ENCODE assay signal across 8 cellular contexts in genomic region chr17:46193626-46194392, GRCh38. TPM values are rescaled to one million over a fixed set of nuclear protein-coding genes. Genes with fewer than 3 reads are reported as not detected.
DNase-seq lines count a peak whose midpoint lies in the region; TF ChIP-seq lines count a peak whose summit lies in the region.

No MANE protein-coding gene starts in this region.

- peaks cover 31% of the 10 kb centered on the region for H3K36me3 Mint-ChIP-seq in stimulated activated naive CD8-positive, alpha-beta T cell treated with anti-CD3 and anti-CD28 coated beads, Interleukin-15, Interleukin-2, amounts not matched to agents 100 ng/mL and 50 ng/mL, for 24 hours (ENCODE audit: low read depth)

- H3K4me1 ChIP-seq in Loucy (ENCODE audit: insufficient read depth, low read length, poor library complexity, severe bottlenecking): peaks cover 57% of the 10 kb centered on the region

- TF ChIP-seq CTCF in Loucy (conservative IDR thresholded peaks at IDR 0.05; ENCODE audit: low read length) (no peak; the same call in 1 of the 2 replicates), fibroblast of villous mesenchyme (IDR thresholded peaks at IDR 0.05; ENCODE audit: insufficient read depth, low read depth, low read length) (no peak), neural cell (IDR thresholded peaks at IDR 0.05; ENCODE audit: poor library complexity, severe bottlenecking) (peak; percentile 76)

- H3K9me3 Mint-ChIP-seq in stimulated activated naive CD8-positive, alpha-beta T cell treated with anti-CD3 and anti-CD28 coated beads, Interleukin-15, Interleukin-2, amounts not matched to agents 100 ng/mL and 50 ng/mL, for 24 hours: no peaks in the 10 kb centered on the region

- peaks cover 67% of the 10 kb centered on the region for H3K4me1 Mint-ChIP-seq in stimulated activated naive CD8-positive, alpha-beta T cell treated with anti-CD3 and anti-CD28 coated beads, Interleukin-15, Interleukin-2, amounts not matched to agents 100 ng/mL and 50 ng/mL, for 24 hours (ENCODE audit: low read depth)

- DNase-seq in ELR (ENCODE audit: low read depth) (peak; percentile 100), H7 (peak; percentile 98), fibroblast of villous mesenchyme (ENCODE audit: low read depth) (peak; percentile 98)
- peak; percentile 98 for DNase-seq in activated effector memory CD4-positive, alpha-beta T cell treated with anti-CD3 and anti-CD28 coated beads, Interleukin-2, amount 50 U/mL, for 16 hours

- H3K4me3 ChIP-seq in H7 (ENCODE audit: insufficient read depth, low read depth, low read length) (peak overlapping the region; percentile 82), Loucy (ENCODE audit: low read length, poor library complexity, severe bottlenecking) (peak overlapping the region; percentile 75), fibroblast of villous mesenchyme (ENCODE audit: low read depth, low read length) (peak overlapping the region; percentile 81), neural cell (ENCODE audit: low read length) (peak overlapping the region; percentile 67)

- H3F3A ChIP-seq in Loucy (ENCODE audit: low read depth): peaks cover 10% of the 10 kb centered on the region; the same call in 1 of the 2 replicates
- peaks cover 23% of the 10 kb centered on the region for H3F3A ChIP-seq in neural cell (ENCODE audit: insufficient read depth, low read length, poor library complexity, severe bottlenecking)

- H3K9me3 ChIP-seq in Loucy (ENCODE audit: insufficient read depth, low read depth, low read length): no peaks in the 10 kb centered on the region
- H3K9me3 ChIP-seq in neural cell (ENCODE audit: low read length): no peaks in the 10 kb centered on the region

- H3K27ac ChIP-seq in neural cell (ENCODE audit: low read length): peak overlapping the region; percentile 95

- H3K27me3 Mint-ChIP-seq in stimulated activated naive CD8-positive, alpha-beta T cell treated with anti-CD3 and anti-CD28 coated beads, Interleukin-15, Interleukin-2, amounts not matched to agents 100 ng/mL and 50 ng/mL, for 24 hours: no peaks in the 10 kb centered on the region

- peak; percentile 90 for TF ChIP-seq POLR2A in Raji (IDR thresholded peaks at IDR 0.05; ENCODE audit: insufficient read depth, low read depth, low read length)

- peak overlapping the region; percentile 82 for H3K4me3 Mint-ChIP-seq in stimulated activated naive CD8-positive, alpha-beta T cell treated with anti-CD3 and anti-CD28 coated beads, Interleukin-15, Interleukin-2, amounts not matched to agents 100 ng/mL and 50 ng/mL, for 24 hours

- no peaks in the 10 kb centered on the region for H3K9me2 ChIP-seq in Loucy (replicated peaks; ENCODE audit: low read depth, low read length)
- no peaks in the 10 kb centered on the region for H3K9me2 ChIP-seq in neural cell (ENCODE audit: insufficient read depth, low read length)

- peak; percentile 61 for TF ChIP-seq EP300 in neural cell (conservative IDR thresholded peaks at IDR 0.05; ENCODE audit: poor library complexity, severe bottlenecking)

- H3K27me3 ChIP-seq in H7 (ENCODE audit: control insufficient read depth, insufficient read depth, low read length) (no peaks in the 10 kb centered on the region), Loucy (ENCODE audit: insufficient read depth, low read length, poor library complexity, severe bottlenecking) (peaks cover 5% of the 10 kb centered on the region), neural cell (ENCODE audit: insufficient read depth, low read depth, low read length) (peaks cover 2% of the 10 kb centered on the region)

- H3K4me2 ChIP-seq in Loucy (ENCODE audit: low read depth, low read length, poor library complexity, severe bottlenecking) (peak overlapping the region; percentile 90), neural cell (ENCODE audit: low read length) (peak overlapping the region; percentile 74)

- peaks cover 37% of the 10 kb centered on the region for H4K20me1 ChIP-seq in Loucy (ENCODE audit: insufficient read depth, low read length, poor library complexity, severe bottlenecking)
- H4K20me1 ChIP-seq in neural cell (ENCODE audit: insufficient read depth): peaks cover 31% of the 10 kb centered on the region

- peak; percentile 59 for TF ChIP-seq RAD21 in neural cell (conservative IDR thresholded peaks at IDR 0.05)

- H2AFZ ChIP-seq in Loucy (ENCODE audit: low read length) (peak overlapping the region; percentile 92), neural cell (ENCODE audit: low read depth, low read length) (peak overlapping the region; percentile 72)

- peak overlapping the region; percentile 97 for H3K27ac Mint-ChIP-seq in stimulated activated naive CD8-positive, alpha-beta T cell treated with anti-CD3 and anti-CD28 coated beads, Interleukin-15, Interleukin-2, amounts not matched to agents 100 ng/mL and 50 ng/mL, for 24 hours

- H3K9ac ChIP-seq in Loucy (ENCODE audit: low read depth, low read length, poor library complexity, severe bottlenecking) (peak overlapping the region; percentile 98), neural cell (ENCODE audit: low read length) (peak overlapping the region; percentile 95)

- H3K36me3 ChIP-seq in H7 (replicated peaks; ENCODE audit: control insufficient read depth, insufficient read depth, low read length): no peaks in the 10 kb centered on the region; the same call in 1 of the 2 replicates
- no peaks in the 10 kb centered on the region for H3K36me3 ChIP-seq in Loucy (ENCODE audit: insufficient read depth, low read length)
- no peaks in the 10 kb centered on the region for H3K36me3 ChIP-seq in neural cell (ENCODE audit: insufficient read depth, low read length)

- H3K79me2 ChIP-seq in Loucy (ENCODE audit: insufficient read depth, low read length) (peaks cover 75% of the 10 kb centered on the region), neural cell (replicated peaks; ENCODE audit: insufficient read depth, low read length) (peaks cover 84% of the 10 kb centered on the region)

TF ChIP-seq in neural cell, 6 proteins besides CTCF, POLR2A, EP300 and RAD21:
- peak; percentile 98 for TF ChIP-seq TAF1 (IDR thresholded peaks at IDR 0.05; ENCODE audit: low read depth)
- peak; percentile 66 for TF ChIP-seq SMC3 (conservative IDR thresholded peaks at IDR 0.05; ENCODE audit: poor library complexity)
- peak; percentile 96 for TF ChIP-seq REST (IDR thresholded peaks at IDR 0.05; ENCODE audit: borderline replicate concordance)
- peak; percentile 76 for TF ChIP-seq POLR2AphosphoS5 (IDR thresholded peaks at IDR 0.05)
- no peak for TF ChIP-seq EZH2 (IDR thresholded peaks at IDR 0.05; ENCODE audit: borderline replicate concordance, insufficient read depth, low read length, poor library complexity, severe bottlenecking)
- TF ChIP-seq MXI1 (conservative IDR thresholded peaks at IDR 0.05; ENCODE audit: poor library complexity, severe bottlenecking): peak; percentile 93

RNA-seq across cellular contexts. Expression of gene KANSL1, which starts 0.6 kb away (rescaled TPM):
- total RNA-seq in H7 (2014; rRNA removed; shearing (Covaris generic)): 35.2 and 41.4 TPM in 2 replicates
- 126 and 171 TPM in 2 replicates for total RNA-seq in fibroblast of villous mesenchyme
- polyA plus RNA-seq in neural cell: 65.0 and 88.1 TPM in 2 replicates
- polyA minus RNA-seq in neural cell: 373 and 424 TPM in 2 replicates

Comparison
In these comparisons a context has a peak if more than half of its experiments do, and no peak if none do; other contexts are left out.
1. Peak in every context shown above with its lines: DNase-seq, H3K4me3 ChIP-seq and H3K27ac ChIP-seq.